12 cellular contexts compared by ENCODE assay signal in genomic region chr7:130179631-130180030, GRCh38. TPM values are rescaled to one million over a fixed set of nuclear protein-coding genes. Genes with fewer than 3 reads are reported as not detected.
"Had no signal": no experiment of that assay in that cellular context is flagged by ENCODE, and none has a peak within 500 bp of the region (broad histone marks: within the 10 kb centered on the region; RNA-seq: fewer than 3 reads in every experiment).

No MANE protein-coding gene starts in this region.

- ATAC-seq: GM23338, HCT116 had no signal

- DNase-seq: GM23248, GOT3, H7, H9, HCEC 1CT, HFFc6 had no signal

- H3K4me3 Mint-ChIP-seq: GM23338, H9, HFFc6 had no signal

- H3K4me1 ChIP-seq: HAP-1 had no signal

- H3K27ac ChIP-seq: GM23248 had no signal

- H3K4me2 ChIP-seq: GM23338 had no signal

- H3K4me3 ChIP-seq: GM23248, GM23338, HAP-1 had no signal

- H3K9ac ChIP-seq: GM23248 had no signal

- H3K9me3 ChIP-seq: HAP-1 had no signal

- H3K9me3 Mint-ChIP-seq: GM23338, H9, HFFc6 had no signal

- H2AFZ ChIP-seq: GM23248, GM23338 had no signal

- H3K27ac Mint-ChIP-seq: GM23338, H9 had no signal

- FAIRE-seq: H1, H54 had no signal

- H3K4me1 Mint-ChIP-seq: GM23338, H9 had no signal

RNA-seq across cellular contexts. Expression of gene SSMEM1, which starts 28.0 kb away (rescaled TPM):
- total RNA-seq: GM23248, GM23338, H1, H4, H7, H9, HFFc6 had no signal
- polyA plus RNA-seq: GM23248, GM23338, H1 had no signal
